In the genomic region with DNA sequence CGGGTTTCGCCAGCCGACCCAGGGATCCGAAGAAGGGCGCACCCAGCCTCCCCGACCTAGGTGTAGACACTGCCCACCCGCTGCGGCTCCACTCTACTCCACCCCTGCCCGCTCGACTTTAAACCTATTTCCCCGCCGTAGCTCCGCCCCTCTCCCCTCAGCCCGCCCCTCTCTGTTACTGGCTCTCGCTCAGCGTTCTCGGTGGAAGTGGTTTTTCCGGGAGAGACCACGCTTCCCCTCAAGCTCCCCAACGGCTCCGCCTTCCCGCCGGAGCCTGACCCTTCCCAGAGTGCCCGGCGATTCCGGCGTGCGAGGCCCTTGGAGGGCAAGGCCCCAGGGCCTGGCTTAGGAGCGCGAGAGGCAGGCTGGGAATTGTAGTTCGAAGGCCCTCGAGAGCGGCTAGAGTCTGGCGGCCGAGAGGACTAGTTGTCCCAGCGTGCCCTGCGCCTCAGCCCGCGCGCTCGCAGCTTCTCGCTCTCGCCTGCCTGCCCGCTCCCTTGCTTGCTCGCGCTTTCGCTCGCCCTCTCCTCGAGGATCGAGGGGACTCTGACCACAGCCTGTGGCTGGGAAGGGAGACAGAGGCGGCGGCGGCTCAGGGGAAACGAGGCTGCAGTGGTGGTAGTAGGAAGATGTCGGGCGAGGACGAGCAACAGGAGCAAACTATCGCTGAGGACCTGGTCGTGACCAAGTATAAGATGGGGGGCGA, we compare ENCODE assay signal across 8 cellular contexts. TPM values are rescaled to one million over a fixed set of nuclear protein-coding genes. Genes with fewer than 3 reads are reported as not detected.
DNase-seq lines count a peak whose midpoint lies in the region; ATAC-seq and TF ChIP-seq lines count a peak whose summit lies in the region.

A gene (plus strand): TSS at position 451 of the 706 bp plus-strand sequence. CDS start 179 bp downstream, at position 630.

- H3K4me1 ChIP-seq in PC-3 (ENCODE audit: insufficient read depth, low read length) = peaks cover 25% of the 10 kb centered on the region

- no peaks in the 10 kb centered on the region for H3K9me3 ChIP-seq in PC-3 (ENCODE audit: low read length)

- CTCF ChIA-PET in PC-3 (lab: Charles Lee) = interaction anchor here (0.6 to 1.7 kb wide), 8 partner anchors 14 to 1206 kb away, joined by 3 to 8 read pairs (median 5); a partner anchor contains a TSS

- intact Hi-C loops in PC-3 (cut with micrococcal nuclease) = loop anchor here (1.0 kb wide), 2 partner anchors 25 to 57 kb away; no protein-coding TSS in a partner anchor

- POLR2A ChIA-PET in PC-3 (lab: Charles Lee; ENCODE audit: unreplicated experiment) = interaction anchor here (0.6 to 1.3 kb wide), 8 partner anchors 14 to 361 kb away, joined by 3 to 7 read pairs (median 4); a partner anchor contains a TSS

- no peak; the same call in 1 of the 2 replicates for TF ChIP-seq EP300 in Ishikawa (IDR thresholded peaks at IDR 0.05; ENCODE audit: borderline replicate concordance)

- peak within 1 kb of the TSS; percentile 100 for H3K9ac ChIP-seq in PC-3 (ENCODE audit: low read length)

- peak within 1 kb of the TSS; percentile 91 for H3K4me3 ChIP-seq in PC-3 (ENCODE audit: low read length)

- H3K4me2 ChIP-seq in PC-3 (ENCODE audit: low read length) = peak within 1 kb of the TSS; percentile 98

- no peaks in the 10 kb centered on the region for H3K27me3 ChIP-seq in PC-3 (ENCODE audit: low read length)

- TF ChIP-seq RAD21 in Ishikawa (IDR thresholded peaks at IDR 0.05; ENCODE audit: low read depth) = peak; percentile 21; the same call in 1 of the 2 replicates

- no TSS peak for BruUV-seq in PC-3 (replicated peaks; lab: Mats Ljungman, UMichigan)

- H2AFZ ChIP-seq in PC-3 (ENCODE audit: low read length) = peak within 1 kb of the TSS; percentile 93

- H3K9me2 ChIP-seq in PC-3 (replicated peaks; ENCODE audit: low read length) = no peaks in the 10 kb centered on the region

- no peak for TF ChIP-seq CTCF in PC-3 (conservative IDR thresholded peaks at IDR 0.05; ENCODE audit: low read depth, low read length)

- ATAC-seq in GM21576 (IDR thresholded peaks at IDR 0.05; ENCODE audit: unreplicated experiment) (peak; percentile 94), PC-3 (peak; percentile 96)

- H3K27ac ChIP-seq in PC-3 (ENCODE audit: low read length) (peak within 1 kb of the TSS; percentile 81), epithelial cell of prostate (peak within 1 kb of the TSS; percentile 72)

- DNase-seq in DMS114 treated with DMSO at 0.1 percent for 48 hours (lab: John Stamatoyannopoulos, UW; ENCODE audit: unreplicated experiment) (peak; percentile 98), PC-3 (peak; percentile 100), activated T-cell treated with anti-CD3 and anti-CD28 coated beads for 48 hours (ENCODE audit: low read depth) (peak; percentile 98), epithelial cell of prostate (ENCODE audit: low read depth, low spot score) (peak; percentile 85), mucosa of gallbladder (ENCODE audit: low spot score) (peak; percentile 98)
- peak; percentile 88 to 93 for DNase-seq in stimulated activated CD8-positive, alpha-beta memory T cell treated with anti-CD3 and anti-CD28 coated beads, Interleukin-4, amount 100 ng/mL, for 4 hours (ENCODE audit: low read depth in 2 of 2, low spot score in 1 of 2)

- H4K20me1 ChIP-seq in PC-3 (ENCODE audit: low read length) = peaks cover 19% of the 10 kb centered on the region

- peaks cover 2% of the 10 kb centered on the region for H3F3A ChIP-seq in PC-3 (ENCODE audit: low read length, unreplicated experiment)

- H3K79me2 ChIP-seq in PC-3 (ENCODE audit: low read length) = peaks cover 42% of the 10 kb centered on the region

- H3K36me3 ChIP-seq in PC-3 (ENCODE audit: low read depth, low read length) = peaks cover 32% of the 10 kb centered on the region

TF ChIP-seq in Ishikawa, 13 proteins besides CTCF, POLR2A, EP300 and RAD21:
- TF ChIP-seq, protein P1, sequence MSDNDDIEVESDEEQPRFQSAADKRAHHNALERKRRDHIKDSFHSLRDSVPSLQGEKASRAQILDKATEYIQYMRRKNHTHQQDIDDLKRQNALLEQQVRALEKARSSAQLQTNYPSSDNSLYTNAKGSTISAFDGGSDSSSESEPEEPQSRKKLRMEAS (IDR thresholded peaks at IDR 0.05) = peak; percentile 97
- TF ChIP-seq TCF12 (IDR thresholded peaks at IDR 0.05; ENCODE audit: low read depth) (peak; percentile 46), TEAD4 (IDR thresholded peaks at IDR 0.05) (peak; percentile 5; the same call in 1 of the 2 replicates), NFIC (IDR thresholded peaks at IDR 0.05) (peak; percentile 6; the same call in 1 of the 2 replicates), CREB1 (IDR thresholded peaks at IDR 0.05; ENCODE audit: low read depth) (peak; percentile 38; the same call in 1 of the 2 replicates), TAF1 (IDR thresholded peaks at IDR 0.05; ENCODE audit: low read depth) (peak; percentile 87), YY1 (IDR thresholded peaks at IDR 0.05; ENCODE audit: low read depth) (peak; percentile 68)
- TF ChIP-seq, protein P2, sequence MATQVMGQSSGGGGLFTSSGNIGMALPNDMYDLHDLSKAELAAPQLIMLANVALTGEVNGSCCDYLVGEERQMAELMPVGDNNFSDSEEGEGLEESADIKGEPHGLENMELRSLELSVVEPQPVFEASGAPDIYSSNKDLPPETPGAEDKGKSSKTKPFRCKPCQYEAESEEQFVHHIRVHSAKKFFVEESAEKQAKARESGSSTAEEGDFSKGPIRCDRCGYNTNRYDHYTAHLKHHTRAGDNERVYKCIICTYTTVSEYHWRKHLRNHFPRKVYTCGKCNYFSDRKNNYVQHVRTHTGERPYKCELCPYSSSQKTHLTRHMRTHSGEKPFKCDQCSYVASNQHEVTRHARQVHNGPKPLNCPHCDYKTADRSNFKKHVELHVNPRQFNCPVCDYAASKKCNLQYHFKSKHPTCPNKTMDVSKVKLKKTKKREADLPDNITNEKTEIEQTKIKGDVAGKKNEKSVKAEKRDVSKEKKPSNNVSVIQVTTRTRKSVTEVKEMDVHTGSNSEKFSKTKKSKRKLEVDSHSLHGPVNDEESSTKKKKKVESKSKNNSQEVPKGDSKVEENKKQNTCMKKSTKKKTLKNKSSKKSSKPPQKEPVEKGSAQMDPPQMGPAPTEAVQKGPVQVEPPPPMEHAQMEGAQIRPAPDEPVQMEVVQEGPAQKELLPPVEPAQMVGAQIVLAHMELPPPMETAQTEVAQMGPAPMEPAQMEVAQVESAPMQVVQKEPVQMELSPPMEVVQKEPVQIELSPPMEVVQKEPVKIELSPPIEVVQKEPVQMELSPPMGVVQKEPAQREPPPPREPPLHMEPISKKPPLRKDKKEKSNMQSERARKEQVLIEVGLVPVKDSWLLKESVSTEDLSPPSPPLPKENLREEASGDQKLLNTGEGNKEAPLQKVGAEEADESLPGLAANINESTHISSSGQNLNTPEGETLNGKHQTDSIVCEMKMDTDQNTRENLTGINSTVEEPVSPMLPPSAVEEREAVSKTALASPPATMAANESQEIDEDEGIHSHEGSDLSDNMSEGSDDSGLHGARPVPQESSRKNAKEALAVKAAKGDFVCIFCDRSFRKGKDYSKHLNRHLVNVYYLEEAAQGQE (IDR thresholded peaks at IDR 0.05; ENCODE audit: low read depth) = no peak
- TF ChIP-seq, protein P3, sequence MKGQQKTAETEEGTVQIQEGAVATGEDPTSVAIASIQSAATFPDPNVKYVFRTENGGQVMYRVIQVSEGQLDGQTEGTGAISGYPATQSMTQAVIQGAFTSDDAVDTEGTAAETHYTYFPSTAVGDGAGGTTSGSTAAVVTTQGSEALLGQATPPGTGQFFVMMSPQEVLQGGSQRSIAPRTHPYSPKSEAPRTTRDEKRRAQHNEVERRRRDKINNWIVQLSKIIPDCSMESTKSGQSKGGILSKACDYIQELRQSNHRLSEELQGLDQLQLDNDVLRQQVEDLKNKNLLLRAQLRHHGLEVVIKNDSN (IDR thresholded peaks at IDR 0.05) = no peak; the same call in 1 of the 2 replicates

RNA-seq across cellular contexts. Expression of the gene that starts here (rescaled TPM):
- total RNA-seq in PC-3 (2014; rRNA removed) (391 and 406 TPM in 2 replicates), mucosa of gallbladder (64.9 TPM)

Comparison
In these comparisons a context has a peak if more than half of its experiments do, and no peak if none do; other contexts are left out.
1. Peak in every context shown above with its lines: DNase-seq, ATAC-seq, H3K4me3 ChIP-seq and H3K27ac ChIP-seq.